In the genomic region with DNA sequence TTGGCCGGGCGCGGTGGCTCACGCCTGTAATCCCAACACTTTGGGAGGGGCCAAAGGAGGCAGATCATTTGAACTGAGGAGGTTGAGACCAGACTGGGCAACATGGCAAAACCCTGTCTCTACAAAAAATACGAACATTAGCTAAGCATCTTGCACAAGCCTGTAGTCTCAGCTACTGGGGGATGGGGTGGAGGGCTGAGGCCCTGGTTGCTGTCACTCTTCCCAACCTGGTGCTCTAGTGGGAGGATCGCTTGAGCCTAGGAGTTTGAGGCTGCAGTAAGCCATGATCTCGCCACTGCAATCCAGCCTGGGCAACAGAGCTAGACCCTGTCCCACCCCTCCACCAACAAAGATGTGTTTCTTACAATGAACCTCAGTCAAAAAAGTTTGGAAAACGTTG, we compare ENCODE assay signal across 1 cellular context.
TF ChIP-seq lines count a peak whose summit lies in the region.

No MANE protein-coding gene starts in this region.

TF ChIP-seq in GM23338, 12 proteins besides CTCF, POLR2A, EP300 and RAD21 (continued from another document):
- TF ChIP-seq, protein P1, sequence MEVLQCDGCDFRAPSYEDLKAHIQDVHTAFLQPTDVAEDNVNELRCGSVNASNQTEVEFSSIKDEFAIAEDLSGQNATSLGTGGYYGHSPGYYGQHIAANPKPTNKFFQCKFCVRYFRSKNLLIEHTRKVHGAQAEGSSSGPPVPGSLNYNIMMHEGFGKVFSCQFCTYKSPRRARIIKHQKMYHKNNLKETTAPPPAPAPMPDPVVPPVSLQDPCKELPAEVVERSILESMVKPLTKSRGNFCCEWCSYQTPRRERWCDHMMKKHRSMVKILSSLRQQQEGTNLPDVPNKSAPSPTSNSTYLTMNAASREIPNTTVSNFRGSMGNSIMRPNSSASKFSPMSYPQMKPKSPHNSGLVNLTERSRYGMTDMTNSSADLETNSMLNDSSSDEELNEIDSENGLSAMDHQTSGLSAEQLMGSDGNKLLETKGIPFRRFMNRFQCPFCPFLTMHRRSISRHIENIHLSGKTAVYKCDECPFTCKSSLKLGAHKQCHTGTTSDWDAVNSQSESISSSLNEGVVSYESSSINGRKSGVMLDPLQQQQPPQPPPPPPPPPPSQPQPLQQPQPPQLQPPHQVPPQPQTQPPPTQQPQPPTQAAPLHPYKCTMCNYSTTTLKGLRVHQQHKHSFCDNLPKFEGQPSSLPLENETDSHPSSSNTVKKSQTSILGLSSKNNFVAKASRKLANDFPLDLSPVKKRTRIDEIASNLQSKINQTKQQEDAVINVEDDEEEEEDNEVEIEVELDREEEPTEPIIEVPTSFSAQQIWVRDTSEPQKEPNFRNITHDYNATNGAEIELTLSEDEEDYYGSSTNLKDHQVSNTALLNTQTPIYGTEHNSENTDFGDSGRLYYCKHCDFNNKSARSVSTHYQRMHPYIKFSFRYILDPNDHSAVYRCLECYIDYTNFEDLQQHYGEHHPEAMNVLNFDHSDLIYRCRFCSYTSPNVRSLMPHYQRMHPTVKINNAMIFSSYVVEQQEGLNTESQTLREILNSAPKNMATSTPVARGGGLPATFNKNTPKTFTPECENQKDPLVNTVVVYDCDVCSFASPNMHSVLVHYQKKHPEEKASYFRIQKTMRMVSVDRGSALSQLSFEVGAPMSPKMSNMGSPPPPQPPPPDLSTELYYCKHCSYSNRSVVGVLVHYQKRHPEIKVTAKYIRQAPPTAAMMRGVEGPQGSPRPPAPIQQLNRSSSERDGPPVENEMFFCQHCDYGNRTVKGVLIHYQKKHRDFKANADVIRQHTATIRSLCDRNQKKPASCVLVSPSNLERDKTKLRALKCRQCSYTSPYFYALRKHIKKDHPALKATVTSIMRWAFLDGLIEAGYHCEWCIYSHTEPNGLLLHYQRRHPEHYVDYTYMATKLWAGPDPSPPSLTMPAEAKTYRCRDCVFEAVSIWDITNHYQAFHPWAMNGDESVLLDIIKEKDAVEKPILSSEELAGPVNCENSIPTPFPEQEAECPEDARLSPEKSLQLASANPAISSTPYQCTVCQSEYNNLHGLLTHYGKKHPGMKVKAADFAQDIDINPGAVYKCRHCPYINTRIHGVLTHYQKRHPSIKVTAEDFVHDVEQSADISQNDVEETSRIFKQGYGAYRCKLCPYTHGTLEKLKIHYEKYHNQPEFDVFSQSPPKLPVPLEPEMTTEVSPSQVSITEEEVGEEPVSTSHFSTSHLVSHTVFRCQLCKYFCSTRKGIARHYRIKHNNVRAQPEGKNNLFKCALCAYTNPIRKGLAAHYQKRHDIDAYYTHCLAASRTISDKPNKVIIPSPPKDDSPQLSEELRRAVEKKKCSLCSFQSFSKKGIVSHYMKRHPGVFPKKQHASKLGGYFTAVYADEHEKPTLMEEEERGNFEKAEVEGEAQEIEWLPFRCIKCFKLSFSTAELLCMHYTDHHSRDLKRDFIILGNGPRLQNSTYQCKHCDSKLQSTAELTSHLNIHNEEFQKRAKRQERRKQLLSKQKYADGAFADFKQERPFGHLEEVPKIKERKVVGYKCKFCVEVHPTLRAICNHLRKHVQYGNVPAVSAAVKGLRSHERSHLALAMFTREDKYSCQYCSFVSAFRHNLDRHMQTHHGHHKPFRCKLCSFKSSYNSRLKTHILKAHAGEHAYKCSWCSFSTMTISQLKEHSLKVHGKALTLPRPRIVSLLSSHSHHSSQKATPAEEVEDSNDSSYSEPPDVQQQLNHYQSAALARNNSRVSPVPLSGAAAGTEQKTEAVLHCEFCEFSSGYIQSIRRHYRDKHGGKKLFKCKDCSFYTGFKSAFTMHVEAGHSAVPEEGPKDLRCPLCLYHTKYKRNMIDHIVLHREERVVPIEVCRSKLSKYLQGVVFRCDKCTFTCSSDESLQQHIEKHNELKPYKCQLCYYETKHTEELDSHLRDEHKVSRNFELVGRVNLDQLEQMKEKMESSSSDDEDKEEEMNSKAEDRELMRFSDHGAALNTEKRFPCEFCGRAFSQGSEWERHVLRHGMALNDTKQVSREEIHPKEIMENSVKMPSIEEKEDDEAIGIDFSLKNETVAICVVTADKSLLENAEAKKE (CRISPR knock-in tag; IDR thresholded peaks at IDR 0.05), result no peak
- no peak for TF ChIP-seq ETS1 (IDR thresholded peaks at IDR 0.05)
- no peak for TF ChIP-seq POLR2AphosphoS5 (IDR thresholded peaks at IDR 0.05; ENCODE audit: low read depth)
- TF ChIP-seq CREB1 (CRISPR knock-in tag; IDR thresholded peaks at IDR 0.05; ENCODE audit: low read depth), result no peak
- TF ChIP-seq NANOG (IDR thresholded peaks at IDR 0.05; ENCODE audit: borderline replicate concordance), result no peak
